ENCODE assay signal across 8 cellular contexts in genomic region chr7:43905209-43905946, GRCh38. TPM values are rescaled to one million over a fixed set of nuclear protein-coding genes. Genes with fewer than 3 reads are reported as not detected.
DNase-seq lines count a peak whose midpoint lies in the region; ATAC-seq and TF ChIP-seq lines count a peak whose summit lies in the region.

No MANE protein-coding gene starts in this region.

- no peaks in the 10 kb centered on the region for H3K36me3 Mint-ChIP-seq in IgD-negative memory B cell
- H3K36me3 Mint-ChIP-seq in MCF 10A (ENCODE audit: insufficient read depth, unreplicated experiment): no peaks in the 10 kb centered on the region

- H3K9me3 ChIP-seq in BE2C (no peaks in the 10 kb centered on the region), suprapubic skin (no peaks in the 10 kb centered on the region)

- TF ChIP-seq EP300 in suprapubic skin (IDR thresholded peaks at IDR 0.05): no peak

- no peaks in the 10 kb centered on the region for H3K27me3 Mint-ChIP-seq in IgD-negative memory B cell
- H3K27me3 Mint-ChIP-seq in MCF 10A (ENCODE audit: insufficient read depth, unreplicated experiment): no peaks in the 10 kb centered on the region

- no peak for TF ChIP-seq POLR2A in suprapubic skin (IDR thresholded peaks at IDR 0.05)

- H3K9me3 Mint-ChIP-seq in IgD-negative memory B cell (no peaks in the 10 kb centered on the region), MCF 10A (ENCODE audit: unreplicated experiment) (no peaks in the 10 kb centered on the region)

- POLR2A ChIA-PET in MCF 10A (lab: Yijun Ruan, JAX): interaction anchor here (0.8 to 3.0 kb wide), 10 partner anchors 8 to 323 kb away, joined by 3 to 29 read pairs (median 5); partner anchors contain the start of genes MRPS24, STK17A and UBE2D4

- H3K4me3 ChIP-seq in BE2C (ENCODE audit: low read depth, low read length) (peak overlapping the region; percentile 83), suprapubic skin (peak overlapping the region; percentile 82)

- H3K36me3 ChIP-seq in BE2C (no peaks in the 10 kb centered on the region), suprapubic skin (no peaks in the 10 kb centered on the region)

- TSS peak; percentile 77 for BruUV-seq in MCF 10A (replicated peaks; lab: Mats Ljungman, UMichigan)

- CTCF ChIA-PET in MCF 10A (lab: Yijun Ruan, JAX): interaction anchor here (0.8 to 0.9 kb wide), 2 partner anchors 22 to 114 kb away, joined by 3 read pairs; no protein-coding TSS in a partner anchor

- ATAC-seq in GM18870 (IDR thresholded peaks at IDR 0.05; ENCODE audit: unreplicated experiment) (no peak), GM19035 (IDR thresholded peaks at IDR 0.05; ENCODE audit: unreplicated experiment) (no peak)

- WGBS in suprapubic skin: 26% methylated on average over 8 of the region's 8 CpGs

- DNase-seq in BE2C (peak; percentile 30), MCF 10A (ENCODE audit: unreplicated experiment) (peak; percentile 72), kidney glomerular epithelial cell (lab: John Stamatoyannopoulos, UW) (peak; percentile 8), suprapubic skin (ENCODE audit: low spot score in 2 of 2) (peak in 1 of 2 donors; percentile 68), Ammon's horn (ENCODE audit: low spot score) (no peak)

- H3K4me3 Mint-ChIP-seq in IgD-negative memory B cell: peak overlapping the region; percentile 94 to 98 (median 96)
- H3K4me3 Mint-ChIP-seq in MCF 10A (ENCODE audit: unreplicated experiment): peak overlapping the region; percentile 84

- no peak for TF ChIP-seq CTCF in BE2C (IDR thresholded peaks at IDR 0.05; ENCODE audit: low read depth, low read length)
- TF ChIP-seq CTCF in MCF 10A (IDR thresholded peaks at IDR 0.05; ENCODE audit: unreplicated experiment): no peak
- TF ChIP-seq CTCF in suprapubic skin (IDR thresholded peaks at IDR 0.05): no peak

- H3K4me1 Mint-ChIP-seq in IgD-negative memory B cell (peaks cover 19 to 48% (median 28%) of the 10 kb centered on the region in 3 donors), MCF 10A (ENCODE audit: insufficient read depth, unreplicated experiment) (peaks cover 34% of the 10 kb centered on the region)

- H3K4me1 ChIP-seq in BE2C (peaks cover 11% of the 10 kb centered on the region), suprapubic skin (peaks cover 28% of the 10 kb centered on the region)

- H3K27me3 ChIP-seq in BE2C (no peaks in the 10 kb centered on the region; the same call in 1 of the 2 replicates), suprapubic skin (no peaks in the 10 kb centered on the region)

- peak overlapping the region; percentile 92 for H3K27ac ChIP-seq in suprapubic skin

- intact Hi-C loops in MCF 10A (cut with micrococcal nuclease): loop anchor here (1.0 kb wide), 1 partner anchor 32 kb away; no protein-coding TSS in a partner anchor

- peak overlapping the region; percentile 24 to 96 (median 79) for H3K27ac Mint-ChIP-seq in IgD-negative memory B cell
- peak overlapping the region; percentile 94 for H3K27ac Mint-ChIP-seq in MCF 10A (ENCODE audit: low read depth, unreplicated experiment)

RNA-seq across cellular contexts. Expression of gene URGCP, which starts 1.0 kb away (rescaled TPM):
- polyA plus RNA-seq in BE2C (2012; ENCODE audit: insufficient read depth, insufficient read length, low read depth): 34.4 TPM
- 24.4 TPM for polyA plus RNA-seq in IgD-negative memory B cell
- total RNA-seq in MCF 10A (2022) (37.2 and 51.1 TPM in 2 replicates), suprapubic skin (10 to 100 TPM; 36.3 to 60.3 (median 39.6) TPM)

RNA-seq across cellular contexts. Expression of gene UBE2D4, which starts 20.9 kb away (rescaled TPM):
- polyA plus RNA-seq in BE2C (2012; ENCODE audit: insufficient read depth, insufficient read length, low read depth): 40.5 TPM
- 15.1 TPM for polyA plus RNA-seq in IgD-negative memory B cell
- total RNA-seq in MCF 10A (2022) (11.6 and 13.7 TPM in 2 replicates), suprapubic skin (10 to 100 TPM; 13.6 to 29.1 (median 17.2) TPM)

RNA-seq across cellular contexts. Expression of gene MRPS24, which starts 36.1 kb away (rescaled TPM):
- 470 TPM for polyA plus RNA-seq in BE2C (2012; ENCODE audit: insufficient read depth, insufficient read length, low read depth)
- 136 TPM for polyA plus RNA-seq in IgD-negative memory B cell
- 176 and 188 TPM in 2 replicates for total RNA-seq in MCF 10A (2022)
- 100 to 1,000 TPM in 2 of 4 donors, 10 to 100 TPM in 2; 65.1 to 111 (median 95.6) TPM for total RNA-seq in suprapubic skin
